Comparison of ENCODE assay signal across 11 cellular contexts in genomic region chrX:53713987-53714579, GRCh38. TPM values are rescaled to one million over a fixed set of nuclear protein-coding genes. Genes with fewer than 3 reads are reported as not detected.
DNase-seq lines count a peak whose midpoint lies in the region; ATAC-seq, FAIRE-seq and TF ChIP-seq lines count a peak whose summit lies in the region.
"Had no signal": no experiment of that assay in that cellular context is flagged by ENCODE, and none has a peak within 500 bp of the region (broad histone marks: within the 10 kb centered on the region; RNA-seq: fewer than 3 reads in every experiment).

No MANE protein-coding gene starts in this region.

- no peak overlapping the region for H3K4me3 ChIP-seq in HepG2 (replicated peaks in 1 of 3; ENCODE audit: insufficient read depth in 1 of 3, low read depth in 2 of 3, low read length in 3 of 3)
- no peak overlapping the region for H3K4me3 ChIP-seq in right lobe of liver
- H3K4me3 ChIP-seq: thyroid gland had no signal

- 64% methylated on average over 6 of the region's 6 CpGs for WGBS in HepG2 (ENCODE audit: low lambda C conversion rate)
- 53% methylated on average over 6 of the region's 6 CpGs for WGBS in right lobe of liver (ENCODE audit: insufficient coverage, low coverage, low lambda C conversion rate, missing lambda C conversion rate)

- TF ChIP-seq CTCF in HepG2 (CRISPR knock-in tag; IDR thresholded peaks at IDR 0.05) (no peak), right lobe of liver (IDR thresholded peaks at IDR 0.05) (no peak)

- H3K36me3 ChIP-seq in HepG2 (replicated peaks in 1 of 2; ENCODE audit: control insufficient read depth in 1 of 2, insufficient read depth in 2 of 2, low read length in 2 of 2) (no peaks in the 10 kb centered on the region), right lobe of liver (no peaks in the 10 kb centered on the region)
- H3K36me3 ChIP-seq: thyroid gland had no signal

- H3K9ac ChIP-seq in HepG2 (ENCODE audit: insufficient read depth, low read depth, low read length): no peak overlapping the region

- no peak overlapping the region for H3K4me2 ChIP-seq in HepG2 (ENCODE audit: low read depth, low read length)

- BruUV-seq in HepG2 (replicated peaks; lab: Mats Ljungman, UMichigan): no TSS peak

- no peaks in the 10 kb centered on the region for H3K27me3 Mint-ChIP-seq in activated T-helper 17 cell treated with anti-CD3 and anti-CD28 coated beads, Interleukin-2, amount 50 U/mL, for 72 hours

- TF ChIP-seq EP300 in HepG2 (IDR thresholded peaks at IDR 0.05; ENCODE audit: low read depth in 2 of 2, low read length in 2 of 2) (no peak), HepG2 (CRISPR knock-in tag; IDR thresholded peaks at IDR 0.05; ENCODE audit: borderline replicate concordance) (no peak)

- H3K27ac ChIP-seq in HepG2 (ENCODE audit: extremely low read length, insufficient read depth, low read length) (no peak overlapping the region), right lobe of liver (no peak overlapping the region)
- H3K27ac ChIP-seq: thyroid gland had no signal

- in situ Hi-C loops in HepG2 (cut with HindIII; ENCODE audit: extremely low pct_ligation_motif_present, low pct_unique_long_range_greater_than_20kb): no loop called here

- peak overlapping the region; percentile 96 for H3K27ac Mint-ChIP-seq in activated T-helper 17 cell treated with anti-CD3 and anti-CD28 coated beads, Interleukin-2, amount 50 U/mL, for 72 hours

- peaks cover 10% of the 10 kb centered on the region for H3K4me1 Mint-ChIP-seq in activated T-helper 17 cell treated with anti-CD3 and anti-CD28 coated beads, Interleukin-2, amount 50 U/mL, for 72 hours

- no peaks in the 10 kb centered on the region for H3K4me1 ChIP-seq in HepG2 (ENCODE audit: insufficient read depth, low read length)
- no peaks in the 10 kb centered on the region for H3K4me1 ChIP-seq in right lobe of liver

- peak overlapping the region; percentile 96 for H3K4me3 Mint-ChIP-seq in activated T-helper 17 cell treated with anti-CD3 and anti-CD28 coated beads, Interleukin-2, amount 50 U/mL, for 72 hours

- H3K9me3 ChIP-seq in HepG2 (ENCODE audit: low read length) (no peaks in the 10 kb centered on the region), right lobe of liver (no peaks in the 10 kb centered on the region)
- H3K9me3 ChIP-seq: thyroid gland had no signal

- H3K36me3 Mint-ChIP-seq in activated T-helper 17 cell treated with anti-CD3 and anti-CD28 coated beads, Interleukin-2, amount 50 U/mL, for 72 hours (ENCODE audit: low read depth): peaks cover 70% of the 10 kb centered on the region

- intact Hi-C loops in HepG2 (cut with micrococcal nuclease; ENCODE audit: unreplicated experiment) (no loop called here), right lobe of liver (cut with DNase I) (no loop called here)

- POLR2A ChIA-PET in HepG2 (lab: Yijun Ruan, JAX): no interaction called here

- TF ChIP-seq RAD21 in HepG2 (CRISPR knock-in tag; IDR thresholded peaks at IDR 0.05): no peak

- no peak overlapping the region for H2AFZ ChIP-seq in HepG2 (ENCODE audit: low read length)

- no peak for ATAC-seq in HepG2
- ATAC-seq in right lobe of liver: no peak
- ATAC-seq in HG03135 (IDR thresholded peaks at IDR 0.05; ENCODE audit: unreplicated experiment): peak; percentile 29
- peak; percentile 18 for ATAC-seq in activated T-helper 17 cell treated with anti-CD3 and anti-CD28 coated beads, Interleukin-2, amount 50 U/mL, for 72 hours (replicated peaks)

- no peaks in the 10 kb centered on the region for H3K9me3 Mint-ChIP-seq in activated T-helper 17 cell treated with anti-CD3 and anti-CD28 coated beads, Interleukin-2, amount 50 U/mL, for 72 hours

- CTCF ChIA-PET in HepG2 (lab: Yijun Ruan, JAX; ENCODE audit: low intra/inter-chr PET ratio, low total read pairs): no interaction called here

- no peak for DNase-seq in HepG2 (ENCODE audit: low spot score)
- DNase-seq in right lobe of liver: no peak
- DNase-seq in SIG-M5 (lab: John Stamatoyannopoulos, UW): no peak
- DNase-seq in SK-N-DZ (ENCODE audit: low spot score): no peak
- DNase-seq in mucosa of gallbladder (ENCODE audit: low spot score): no peak
- no peak for DNase-seq in retina
- DNase-seq: NCI-H1105 treated with DMSO at 0.1 percent for 48 hours, SHP77 had no signal

- FAIRE-seq in HepG2 (lab: Jason Lieb, UNC): no peak

- H4K20me1 ChIP-seq in HepG2 (ENCODE audit: insufficient read depth, low read length): no peaks in the 10 kb centered on the region

- H3K79me2 ChIP-seq in HepG2 (ENCODE audit: insufficient read depth, low read length): no peaks in the 10 kb centered on the region

- no peaks in the 10 kb centered on the region for H3K27me3 ChIP-seq in HepG2 (ENCODE audit: control insufficient read depth in 1 of 2, insufficient read depth in 2 of 2, low read length in 2 of 2)
- no peaks in the 10 kb centered on the region for H3K27me3 ChIP-seq in right lobe of liver
- H3K27me3 ChIP-seq: thyroid gland had no signal

- no peak for TF ChIP-seq POLR2A in HepG2 (IDR thresholded peaks at IDR 0.05; ENCODE audit: insufficient read depth in 1 of 2, low read depth in 2 of 2, low read length in 2 of 2)
- TF ChIP-seq POLR2A in right lobe of liver (IDR thresholded peaks at IDR 0.05): no peak

TF ChIP-seq in HepG2, 621 proteins besides CTCF, POLR2A, EP300 and RAD21 (continues in another document):
- TF ChIP-seq PRDM10 (CRISPR knock-in tag; IDR thresholded peaks at IDR 0.05; ENCODE audit: low read depth) (no peak), ATF4 (CRISPR knock-in tag; IDR thresholded peaks at IDR 0.05) (peak in 1 of 2 experiments; percentile 69; a peak in 2 of 4 replicates), ATF7 (IDR thresholded peaks at IDR 0.05) (peak; percentile 13; the same call in 1 of the 2 replicates), ATF7 (CRISPR knock-in tag; IDR thresholded peaks at IDR 0.05) (no peak), ZNF556 (CRISPR knock-in tag; IDR thresholded peaks at IDR 0.05; ENCODE audit: borderline replicate concordance) (no peak)

RNA-seq across cellular contexts. Expression of gene HUWE1, which starts 27.6 kb away (rescaled TPM):
- 68.1 and 96.6 TPM in 2 replicates for total RNA-seq in HepG2 (2016; rRNA removed; fragmentation: Illumina TruSeq; extraction: Trizol)
- 18.7 and 19.5 TPM in 2 replicates for total RNA-seq in HepG2 (2016; cell fraction: cytosol; rRNA removed; fragmentation: Illumina TruSeq; extraction: Trizol; ENCODE audit: low read depth)
- total RNA-seq in HepG2 (2016; cell fraction: insoluble cytoplasmic fraction; rRNA removed; fragmentation: Illumina TruSeq; extraction: Trizol): 63.7 and 85.8 TPM in 2 replicates
- total RNA-seq in HepG2 (2016; cell fraction: membrane; rRNA removed; fragmentation: Illumina TruSeq; extraction: Trizol): 32.4 and 34.6 TPM in 2 replicates
- 88.7 and 97.2 TPM in 2 replicates for total RNA-seq in HepG2 (2016; cell fraction: nucleus; rRNA removed; fragmentation: Illumina TruSeq; extraction: Trizol)
- polyA plus RNA-seq in HepG2 (2011; rRNA removed): 54.2 and 63.2 TPM in 2 replicates
- polyA plus RNA-seq in HepG2 (2011; cell fraction: cytosol; rRNA removed): 32.4 and 38.8 TPM in 2 replicates
- 89.4 and 97.8 TPM in 2 replicates for polyA plus RNA-seq in HepG2 (2011; cell fraction: nucleus; rRNA removed)
- polyA plus RNA-seq in HepG2 (2012): 59.3 and 61.1 TPM in 2 replicates
- 2.8 and 2.9 TPM in 2 replicates for polyA plus RNA-seq in HepG2 (2016; cell fraction: cytosol; fragmentation: Illumina TruSeq; extraction: Trizol; ENCODE audit: low read depth)
- 49.2 and 61.3 TPM in 2 replicates for polyA plus RNA-seq in HepG2 (2016; cell fraction: insoluble cytoplasmic fraction; fragmentation: Illumina TruSeq; extraction: Trizol; ENCODE audit: low read depth)
- polyA plus RNA-seq in HepG2 (2016; cell fraction: membrane; fragmentation: Illumina TruSeq; extraction: Trizol; ENCODE audit: low read depth): 7.0 and 9.0 TPM in 2 replicates
- 115 and 144 TPM in 2 replicates for polyA plus RNA-seq in HepG2 (2016; cell fraction: nucleus; fragmentation: Illumina TruSeq; extraction: Trizol; ENCODE audit: insufficient read depth, low read depth)
- 297 and 529 TPM in 2 replicates for polyA minus RNA-seq in HepG2 (2011; rRNA and poly(A)+ RNA removed; ENCODE audit: low replicate concordance)
- polyA minus RNA-seq in HepG2 (2011; cell fraction: cytosol; rRNA and poly(A)+ RNA removed): 117 and 122 TPM in 2 replicates
- polyA minus RNA-seq in HepG2 (2011; cell fraction: nucleus; rRNA and poly(A)+ RNA removed): 138 and 173 TPM in 2 replicates
- total RNA-seq in right lobe of liver: 10 to 100 TPM; 68.0 to 93.5 (median 84.0) TPM
- 100 to 1,000 TPM; 455 to 608 TPM for total RNA-seq in activated T-helper 17 cell treated with anti-CD3 and anti-CD28 coated beads, Interleukin-2, amount 50 U/mL, for 72 hours
- 32.1 and 37.5 TPM in 2 replicates for polyA plus RNA-seq in SK-N-DZ (2014; cell fraction: cytosol; rRNA removed)
- 49.0 and 80.5 TPM in 2 replicates for polyA plus RNA-seq in SK-N-DZ (2014; cell fraction: nucleus; rRNA removed)
- 193 TPM for total RNA-seq in mucosa of gallbladder

Comparison
In these comparisons a context has a peak if more than half of its experiments do, and no peak if none do; other contexts are left out.
1. ATAC-seq: peak in HG03135 (single experiment) and activated T-helper 17 cell treated with anti-CD3 and anti-CD28 coated beads, Interleukin-2, amount 50 U/mL, for 72 hours (single experiment); none in HepG2 (single experiment) and right lobe of liver (0 of 4).